In the genomic region with DNA sequence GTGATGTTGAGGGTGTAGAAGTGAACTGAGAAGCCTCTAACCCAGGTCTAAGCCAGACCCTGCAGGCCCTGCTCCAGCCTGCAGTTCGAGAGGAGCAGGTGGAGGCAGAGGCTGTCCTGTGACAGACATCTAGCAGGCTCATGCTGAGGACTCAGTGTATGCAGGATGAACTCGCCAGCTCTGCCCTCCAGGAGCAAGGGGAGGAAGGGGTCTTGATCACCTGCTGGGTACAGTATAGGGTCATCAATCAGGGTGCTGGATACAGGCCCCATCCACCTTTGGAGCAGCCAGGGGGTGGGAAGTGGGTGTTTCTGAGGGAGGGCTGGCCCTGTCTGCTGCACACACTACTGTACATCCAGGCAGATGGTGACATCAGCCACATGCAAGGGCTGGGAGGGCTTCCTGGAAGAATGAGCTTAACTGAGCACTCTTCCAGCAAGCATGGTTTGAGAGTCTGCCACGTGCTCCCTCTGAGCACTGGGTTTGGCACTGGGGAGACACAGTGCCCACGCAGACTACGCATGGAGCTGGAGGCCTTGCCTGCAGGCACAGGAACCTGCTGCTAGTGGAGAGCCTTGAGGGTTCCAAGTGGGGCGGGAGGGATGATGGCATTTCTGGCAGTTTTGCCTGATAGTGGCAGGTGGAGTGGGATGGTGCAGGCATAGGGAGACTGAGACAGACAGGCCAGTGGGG, we compare ENCODE assay signal across 16 cellular contexts. TPM values are rescaled to one million over a fixed set of nuclear protein-coding genes. Genes with fewer than 3 reads are reported as not detected.
A peak's percentile ranks its signal among the peaks of the same experiment; 100 is the strongest.
DNase-seq lines count a peak whose midpoint lies in the region; ATAC-seq and TF ChIP-seq lines count a peak whose summit lies in the region.
"Had no signal": no experiment of that assay in that cellular context is flagged by ENCODE, and none has a peak within 500 bp of the region (broad histone marks: within the 10 kb centered on the region; RNA-seq: fewer than 3 reads in every experiment).

No MANE protein-coding gene starts in this region.

- TF ChIP-seq POLR2A in tibial nerve (IDR thresholded peaks at IDR 0.05) (no peak), vagina (IDR thresholded peaks at IDR 0.05) (no peak)

- TF ChIP-seq EP300 in SK-N-SH (IDR thresholded peaks at IDR 0.05; ENCODE audit: borderline replicate concordance in 1 of 2, low read depth in 1 of 2, low read length in 1 of 2) (no peak), tibial nerve (IDR thresholded peaks at IDR 0.05) (peak in 1 of 2 donors; percentile 13)

- 67% methylated on average over 2 of the region's 6 CpGs for WGBS in SK-N-SH (ENCODE audit: low lambda C conversion rate)
- 81 to 86% methylated on average over 6 of the region's 6 CpGs for WGBS in tibial nerve, 2 donors
- 85 to 92% methylated on average over 6 of the region's 6 CpGs for WGBS in endodermal cell (ENCODE audit: insufficient coverage in 1 of 2, insufficient read length in 1 of 2), 2 experiments

- H2AFZ ChIP-seq in SK-N-SH (ENCODE audit: low read depth) = no peak overlapping the region
- H2AFZ ChIP-seq: PC-9 had no signal

- H3K27me3 ChIP-seq in SK-N-SH (ENCODE audit: insufficient read depth) (no peaks in the 10 kb centered on the region), tibial nerve (no peaks in the 10 kb centered on the region), endodermal cell (ENCODE audit: control insufficient read depth, insufficient read depth, low read length, poor library complexity, severe bottlenecking) (peaks cover 16% of the 10 kb centered on the region), vagina (no peaks in the 10 kb centered on the region)

- H3K36me3 ChIP-seq in SK-N-SH (replicated peaks in 1 of 2; ENCODE audit: control insufficient read depth in 1 of 2, insufficient read depth in 2 of 2, low read length in 1 of 2) = no peaks in the 10 kb centered on the region
- no peaks in the 10 kb centered on the region for H3K36me3 ChIP-seq in tibial nerve
- H3K36me3 ChIP-seq in endodermal cell (ENCODE audit: control insufficient read depth, insufficient read depth, low read length) = no peaks in the 10 kb centered on the region
- no peaks in the 10 kb centered on the region for H3K36me3 ChIP-seq in vagina

- no peak for ATAC-seq in SK-N-SH treated with all-trans-retinoic acid at 6 μM for 48 hours

- peak; percentile 14 for DNase-seq in SK-N-SH
- DNase-seq in SHP77 (lab: John Stamatoyannopoulos, UW) = peak; percentile 60 to 73
- peak; percentile 50 for DNase-seq in glutamatergic neuron
- no peak for DNase-seq in tibial nerve (ENCODE audit: low spot score in 2 of 2)
- DNase-seq in hepatic stellate cell (ENCODE audit: low spot score) = no peak
- DNase-seq in endodermal cell = no peak
- DNase-seq in vagina (ENCODE audit: extremely low spot score in 2 of 2) = no peak
- DNase-seq: IMR-90, NCI-H1105, NCI-H187, NCI-H2171, NCI-H446, PC-9 had no signal

- no peak for TF ChIP-seq RAD21 in SK-N-SH (IDR thresholded peaks at IDR 0.05; ENCODE audit: low read length)

- TF ChIP-seq CTCF in SK-N-SH (IDR thresholded peaks at IDR 0.05) = no peak
- no peak for TF ChIP-seq CTCF in glutamatergic neuron (IDR thresholded peaks at IDR 0.05; ENCODE audit: partially characterized antibody, unreplicated experiment)
- TF ChIP-seq CTCF in tibial nerve (IDR thresholded peaks at IDR 0.05) = no peak
- no peak for TF ChIP-seq CTCF in endodermal cell (conservative IDR thresholded peaks at IDR 0.05)
- no peak for TF ChIP-seq CTCF in vagina (IDR thresholded peaks at IDR 0.05)

- H3K27ac ChIP-seq in SK-N-SH (ENCODE audit: low read depth in 2 of 2, low read length in 1 of 2) (no peak overlapping the region; a peak in 1 of 4 replicates), tibial nerve (peak overlapping the region; percentile 32 to 90 (median 54)), endodermal cell (ENCODE audit: low read depth, low read length) (no peak overlapping the region), vagina (no peak overlapping the region)
- H3K27ac ChIP-seq: PC-9 had no signal

- H3K4me1 ChIP-seq in SK-N-SH (ENCODE audit: control insufficient read depth in 1 of 2, insufficient read depth in 2 of 2, low read depth in 1 of 2, low read length in 1 of 2) (peaks cover 6 to 32% of the 10 kb centered on the region in 2 experiments; a peak in 2 of 4 replicates), tibial nerve (peaks cover 0 to 45% (median 8%) of the 10 kb centered on the region in 4 donors), endodermal cell (ENCODE audit: control insufficient read depth, insufficient read depth, low read length) (peaks cover 4% of the 10 kb centered on the region), vagina (peaks cover 9% of the 10 kb centered on the region)

- POLR2A ChIA-PET in SK-N-SH (lab: Yijun Ruan, JAX) = no interaction called here

- no peak overlapping the region for H3K9ac ChIP-seq in SK-N-SH
- H3K9ac ChIP-seq in endodermal cell (ENCODE audit: extremely low read depth, low read length, poor library complexity, severe bottlenecking) = no peak overlapping the region

- H3K4me1 Mint-ChIP-seq in glutamatergic neuron (ENCODE audit: low read depth, unreplicated experiment) = peaks cover 69% of the 10 kb centered on the region
- peaks cover 3% of the 10 kb centered on the region for H3K4me1 Mint-ChIP-seq in endodermal cell

- no peak overlapping the region for H3K4me2 ChIP-seq in SK-N-SH
- H3K4me2 ChIP-seq: PC-9 had no signal

- H3K9me2 ChIP-seq in SK-N-SH = no peaks in the 10 kb centered on the region

- H3K4me3 Mint-ChIP-seq in glutamatergic neuron (ENCODE audit: unreplicated experiment) (peak overlapping the region; percentile 79), endodermal cell (no peak overlapping the region)

- intact Hi-C loops in vagina (cut with DNase I) = no loop called here

- H3K36me3 Mint-ChIP-seq in glutamatergic neuron (ENCODE audit: unreplicated experiment) (no peaks in the 10 kb centered on the region), endodermal cell (ENCODE audit: low read depth) (no peaks in the 10 kb centered on the region)

- H3K4me3 ChIP-seq in SK-N-SH (ENCODE audit: low read depth in 2 of 2, low read length in 1 of 2) = no peak overlapping the region
- H3K4me3 ChIP-seq in tibial nerve = no peak overlapping the region
- no peak overlapping the region for H3K4me3 ChIP-seq in endodermal cell (ENCODE audit: low read length)
- no peak overlapping the region for H3K4me3 ChIP-seq in vagina
- H3K4me3 ChIP-seq: PC-9 had no signal

- H3K79me2 ChIP-seq in SK-N-SH (ENCODE audit: insufficient read depth) = no peaks in the 10 kb centered on the region

- H3K27me3 Mint-ChIP-seq in glutamatergic neuron (ENCODE audit: unreplicated experiment) (peaks cover 24% of the 10 kb centered on the region), endodermal cell (ENCODE audit: insufficient read depth) (peaks cover 5% of the 10 kb centered on the region)

- H4K20me1 ChIP-seq in SK-N-SH (ENCODE audit: insufficient read depth) = no peaks in the 10 kb centered on the region

- H3K27ac Mint-ChIP-seq in glutamatergic neuron (ENCODE audit: unreplicated experiment) = peak overlapping the region; percentile 90
- H3K27ac Mint-ChIP-seq in endodermal cell = no peak overlapping the region

- H3K9me3 Mint-ChIP-seq in glutamatergic neuron (ENCODE audit: unreplicated experiment) (peaks cover 15% of the 10 kb centered on the region), endodermal cell (no peaks in the 10 kb centered on the region)

- no peaks in the 10 kb centered on the region for H3K9me3 ChIP-seq in SK-N-SH
- no peaks in the 10 kb centered on the region for H3K9me3 ChIP-seq in tibial nerve
- H3K9me3 ChIP-seq in endodermal cell (ENCODE audit: control insufficient read depth, low read length) = no peaks in the 10 kb centered on the region
- H3K9me3 ChIP-seq in vagina = no peaks in the 10 kb centered on the region

- H3F3A ChIP-seq in SK-N-SH (replicated peaks; ENCODE audit: insufficient read depth) = no peaks in the 10 kb centered on the region

- CTCF ChIA-PET in SK-N-SH (lab: Yijun Ruan, JAX) = interaction anchor here (1.0 to 4.6 kb wide), 4 partner anchors 14 to 70 kb away, joined by 3 to 20 read pairs (median 8); no protein-coding TSS in a partner anchor

RNA-seq across cellular contexts. Expression of gene MAPK8IP1, which starts 9.2 kb away (rescaled TPM):
- 11.0 and 12.5 TPM in 2 replicates for polyA plus RNA-seq in SK-N-SH (2012; rRNA removed)
- 6.0 and 9.8 TPM in 2 replicates for polyA plus RNA-seq in SK-N-SH (2012; cell fraction: cytosol; rRNA removed)
- 21.1 and 22.5 TPM in 2 replicates for polyA plus RNA-seq in SK-N-SH (2012; cell fraction: nucleus; rRNA removed)
- 299 TPM for total RNA-seq in glutamatergic neuron (ENCODE audit: unreplicated experiment)
- total RNA-seq in tibial nerve = 100 to 1,000 TPM; 165 to 298 (median 230) TPM
- total RNA-seq in endodermal cell = 10 to 100 TPM; 11.2 to 12.8 TPM
- polyA plus RNA-seq in endodermal cell (2013, experiment 1 of 2) = 23.9 TPM
- polyA plus RNA-seq in endodermal cell (2013, experiment 2 of 2) = 18.4 TPM
- total RNA-seq in vagina = 7.1 TPM

RNA-seq across cellular contexts. Expression of gene FREY1, which starts 12.4 kb away (rescaled TPM):
- 0.30 and 0.49 TPM in 2 replicates for polyA plus RNA-seq in SK-N-SH (2012; rRNA removed)
- polyA plus RNA-seq in SK-N-SH (2012; cell fraction: cytosol; rRNA removed) = 0.14 TPM in 1 of 2 replicates, not detected in the other
- 0.89 and 1.3 TPM in 2 replicates for polyA plus RNA-seq in SK-N-SH (2012; cell fraction: nucleus; rRNA removed)
- total RNA-seq in glutamatergic neuron (ENCODE audit: unreplicated experiment) (0.78 TPM), tibial nerve (1 to 10 TPM in 2 of 4 donors, not detected in 2; 1.0 to 7.2 TPM), endodermal cell (1 to 10 TPM; 1.1 to 1.5 TPM), vagina (not detected)
- 1.2 TPM for polyA plus RNA-seq in endodermal cell (2013, experiment 1 of 2)
- not detected for polyA plus RNA-seq in endodermal cell (2013, experiment 2 of 2)
- total RNA-seq: H4, IMR-90 had no signal

RNA-seq across cellular contexts. Expression of gene PEX16, which starts 23.0 kb away (rescaled TPM):
- 44.1 and 46.4 TPM in 2 replicates for polyA plus RNA-seq in SK-N-SH (2012; rRNA removed)
- 22.0 and 28.1 TPM in 2 replicates for polyA plus RNA-seq in SK-N-SH (2012; cell fraction: cytosol; rRNA removed)
- polyA plus RNA-seq in SK-N-SH (2012; cell fraction: nucleus; rRNA removed) = 92.8 and 94.1 TPM in 2 replicates
- total RNA-seq in glutamatergic neuron (ENCODE audit: unreplicated experiment) = 51.8 TPM
- total RNA-seq in tibial nerve = 10 to 100 TPM; 33.9 to 38.4 (median 36.5) TPM
- total RNA-seq in endodermal cell = 10 to 100 TPM; 32.2 to 37.8 TPM
- polyA plus RNA-seq in endodermal cell (2013, experiment 1 of 2) = 22.9 TPM
- polyA plus RNA-seq in endodermal cell (2013, experiment 2 of 2) = 18.8 TPM
- total RNA-seq in vagina = 35.8 TPM

RNA-seq across cellular contexts. Expression of gene LARGE2, which starts 27.8 kb away (rescaled TPM):
- polyA plus RNA-seq in SK-N-SH (2012; rRNA removed) = 1.4 and 2.4 TPM in 2 replicates
- polyA plus RNA-seq in SK-N-SH (2012; cell fraction: cytosol; rRNA removed) = 0.94 and 1.6 TPM in 2 replicates
- 4.6 and 6.3 TPM in 2 replicates for polyA plus RNA-seq in SK-N-SH (2012; cell fraction: nucleus; rRNA removed)
- total RNA-seq in glutamatergic neuron (ENCODE audit: unreplicated experiment) (3.0 TPM), tibial nerve (not detected), endodermal cell (10 to 100 TPM; 28.5 to 35.2 TPM), vagina (6.6 TPM)
- polyA plus RNA-seq in endodermal cell (2013, experiment 1 of 2) = 15.0 TPM
- polyA plus RNA-seq in endodermal cell (2013, experiment 2 of 2) = 6.5 TPM
- total RNA-seq: H4, IMR-90, LHCN-M2 had no signal

RNA-seq across cellular contexts. Expression of gene CRY2, which starts 47.4 kb away (rescaled TPM):
- 6.7 and 9.1 TPM in 2 replicates for polyA plus RNA-seq in SK-N-SH (2012; rRNA removed)
- 2.8 and 3.7 TPM in 2 replicates for polyA plus RNA-seq in SK-N-SH (2012; cell fraction: cytosol; rRNA removed)
- polyA plus RNA-seq in SK-N-SH (2012; cell fraction: nucleus; rRNA removed) = 28.1 and 30.4 TPM in 2 replicates
- 44.0 TPM for total RNA-seq in glutamatergic neuron (ENCODE audit: unreplicated experiment)
- total RNA-seq in tibial nerve = 10 to 100 TPM; 48.8 to 96.4 (median 54.6) TPM
- total RNA-seq in endodermal cell = 10 to 100 TPM; 19.8 to 20.1 TPM
- polyA plus RNA-seq in endodermal cell (2013, experiment 1 of 2) = 14.0 TPM
- 10.8 TPM for polyA plus RNA-seq in endodermal cell (2013, experiment 2 of 2)
- 54.3 TPM for total RNA-seq in vagina

Comparison
In these comparisons a context has a peak if more than half of its experiments do, and no peak if none do; other contexts are left out.
1. DNase-seq: peak in SK-N-SH (single experiment), SHP77 (2 of 2) and glutamatergic neuron (single experiment); none in tibial nerve (0 of 2), hepatic stellate cell (single experiment), endodermal cell (single experiment) and vagina (0 of 2).
2. H3K27ac ChIP-seq: peak in tibial nerve (4 of 4); none in SK-N-SH (0 of 2), endodermal cell (single experiment) and vagina (single experiment).
3. RNA of gene MAPK8IP1, which starts 9.2 kb away (total RNA-seq): 299 TPM in glutamatergic neuron (single experiment) and 165 to 298 TPM in tibial nerve; 11.2 to 12.8 TPM in endodermal cell and 7.1 TPM in vagina (single experiment); every median in the first group is over 10 times any median in the second.